Comparison of ENCODE assay signal across 10 cellular contexts in genomic region chr7:18290223-18290622, GRCh38.
A peak's percentile ranks its signal among the peaks of the same experiment; 100 is the strongest.
DNase-seq lines count a peak whose midpoint lies in the region; ATAC-seq, FAIRE-seq and TF ChIP-seq lines count a peak whose summit lies in the region.
"Had no signal": no experiment of that assay in that cellular context is flagged by ENCODE, and none has a peak within 500 bp of the region (broad histone marks: within the 10 kb centered on the region; RNA-seq: fewer than 3 reads in every experiment).

No MANE protein-coding gene starts in this region.

- H3K27me3 ChIP-seq in K562 (ENCODE audit: control insufficient read depth in 2 of 2, insufficient read depth in 2 of 2, low read length in 2 of 2): no peaks in the 10 kb centered on the region

- in situ Hi-C loops in K562 (cut with MboI): no loop called here

- WGBS in K562 (ENCODE audit: insufficient coverage, low coverage, missing lambda C conversion rate): 4% methylated on average over 5 of the region's 5 CpGs

- no peaks in the 10 kb centered on the region for H3K36me3 ChIP-seq in K562 (ENCODE audit: control insufficient read depth, insufficient read depth, low read length)

- H3K27ac ChIP-seq in K562 (ENCODE audit: extremely low read depth, low read depth, low read length): no peak overlapping the region

- no peak for TF ChIP-seq EP300 in K562 (IDR thresholded peaks at IDR 0.05; ENCODE audit: low read length)

- no peaks in the 10 kb centered on the region for H3K9me3 Mint-ChIP-seq in chondrocyte (ENCODE audit: low read depth)

- TF ChIP-seq RAD21 in K562 (CRISPR knock-in tag; conservative IDR thresholded peaks at IDR 0.05 in 1 of 2, IDR thresholded peaks at IDR 0.05 in 1 of 2): no peak

- no peak overlapping the region for H3K27ac Mint-ChIP-seq in chondrocyte (ENCODE audit: unreplicated experiment)

- no TSS peak for BruUV-seq in K562 (replicated peaks; lab: Mats Ljungman, UMichigan)

- no peak overlapping the region for H3K4me3 ChIP-seq in K562

- no peak overlapping the region for H3K4me2 ChIP-seq in K562 (ENCODE audit: insufficient read depth, low read length)

- no peak for TF ChIP-seq POLR2A in K562 (conservative IDR thresholded peaks at IDR 0.05)

- no peak overlapping the region for H3K9ac ChIP-seq in K562 (ENCODE audit: insufficient read depth in 1 of 2, low read depth in 2 of 2, low read length in 2 of 2)

- CTCF ChIA-PET in K562 (lab: Yijun Ruan, JAX; ENCODE audit: low intra/inter-chr PET ratio): no interaction called here

- no peaks in the 10 kb centered on the region for H3K9me1 ChIP-seq in K562 (ENCODE audit: control insufficient read depth, insufficient read depth, low read length)

- H2AFZ ChIP-seq in K562 (ENCODE audit: low read depth, low read length): peak overlapping the region; percentile 22; the same call in 1 of the 2 replicates

- H4K20me1 ChIP-seq in K562 (replicated peaks; ENCODE audit: control insufficient read depth, insufficient read depth, low read length): no peaks in the 10 kb centered on the region

- H3K4me1 ChIP-seq in K562 (replicated peaks in 1 of 2; ENCODE audit: control insufficient read depth in 2 of 2, insufficient read depth in 2 of 2, low read length in 2 of 2): peaks cover 0 to 5% of the 10 kb centered on the region in 2 experiments; a peak in 2 of 5 replicates

- H3K9me3 ChIP-seq in K562 (replicated peaks; ENCODE audit: control insufficient read depth, insufficient read depth, low read depth, low read length): no peaks in the 10 kb centered on the region

- peaks cover 3% of the 10 kb centered on the region for H3K27me3 Mint-ChIP-seq in chondrocyte (ENCODE audit: low read depth)

- POLR2A ChIA-PET in K562 (lab: Yijun Ruan, JAX): no interaction called here

- H3K4me1 Mint-ChIP-seq in chondrocyte (ENCODE audit: low read depth): no peaks in the 10 kb centered on the region

- no peak for FAIRE-seq in K562 (lab: Jason Lieb, UNC)

- intact Hi-C loops in K562 (cut with micrococcal nuclease): loop anchor here (5.0 kb wide), 1 partner anchor 113 kb away; no protein-coding TSS in a partner anchor

- DNase-seq in CD1c-positive myeloid dendritic cell (ENCODE audit: extremely low spot score) (peak; percentile 43), K562 (ENCODE audit: extremely low read depth in 1 of 4, low spot score in 3 of 4) (no peak), chondrocyte (ENCODE audit: low spot score) (no peak), NCI-H2227 (lab: John Stamatoyannopoulos, UW; ENCODE audit: unreplicated experiment) (no peak)
- DNase-seq in stimulated activated CD4-positive, alpha-beta T cell treated with anti-CD3 and anti-CD28 coated beads, Interleukin-2, amount 100 ng/mL, for 48 hours: no peak
- DNase-seq: amygdala, NCI-H1105 had no signal

- peak; percentile 86 for ATAC-seq in GM21447 (IDR thresholded peaks at IDR 0.05; ENCODE audit: unreplicated experiment)
- peak; percentile 55 for ATAC-seq in HG03521 (IDR thresholded peaks at IDR 0.05; ENCODE audit: unreplicated experiment)
- no peak for ATAC-seq in K562
- no peak for ATAC-seq in HG03439 (IDR thresholded peaks at IDR 0.05; ENCODE audit: unreplicated experiment)

- H3K4me3 Mint-ChIP-seq in chondrocyte (ENCODE audit: unreplicated experiment): no peak overlapping the region

- no peaks in the 10 kb centered on the region for H3K36me3 Mint-ChIP-seq in chondrocyte (ENCODE audit: low read depth)

- no peaks in the 10 kb centered on the region for H3K79me2 ChIP-seq in K562 (ENCODE audit: control insufficient read depth, insufficient read depth, low read length)

- TF ChIP-seq CTCF in K562 (IDR thresholded peaks at IDR 0.05 in 2 of 3, conservative IDR thresholded peaks at IDR 0.05 in 1 of 3; ENCODE audit: insufficient read depth in 2 of 3, low read depth in 1 of 3, low read length in 3 of 3) (no peak), chondrocyte (IDR thresholded peaks at IDR 0.05) (no peak)

TF ChIP-seq in K562, 482 proteins besides CTCF, POLR2A, EP300 and RAD21:
- TF ChIP-seq ZNF830 (CRISPR knock-in tag; IDR thresholded peaks at IDR 0.05): no peak
- TF ChIP-seq STAG1 (CRISPR knock-in tag; IDR thresholded peaks at IDR 0.05; ENCODE audit: borderline replicate concordance): no peak
- TF ChIP-seq, protein P1, sequence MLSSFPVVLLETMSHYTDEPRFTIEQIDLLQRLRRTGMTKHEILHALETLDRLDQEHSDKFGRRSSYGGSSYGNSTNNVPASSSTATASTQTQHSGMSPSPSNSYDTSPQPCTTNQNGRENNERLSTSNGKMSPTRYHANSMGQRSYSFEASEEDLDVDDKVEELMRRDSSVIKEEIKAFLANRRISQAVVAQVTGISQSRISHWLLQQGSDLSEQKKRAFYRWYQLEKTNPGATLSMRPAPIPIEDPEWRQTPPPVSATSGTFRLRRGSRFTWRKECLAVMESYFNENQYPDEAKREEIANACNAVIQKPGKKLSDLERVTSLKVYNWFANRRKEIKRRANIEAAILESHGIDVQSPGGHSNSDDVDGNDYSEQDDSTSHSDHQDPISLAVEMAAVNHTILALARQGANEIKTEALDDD (IDR thresholded peaks at IDR 0.05): peak; percentile 68; the same call in 1 of the 2 replicates
- no peak for TF ChIP-seq HDAC6 (IDR thresholded peaks at IDR 0.05; ENCODE audit: low read depth, low read length)
- no peak for TF ChIP-seq ZNF436 (CRISPR knock-in tag; IDR thresholded peaks at IDR 0.05)

Comparison
In these comparisons a context has a peak if more than half of its experiments do, and no peak if none do; other contexts are left out.
1. ATAC-seq: peak in GM21447 (single experiment) and HG03521 (single experiment); none in K562 (single experiment) and HG03439 (single experiment).